ENCODE assay signal across 9 cellular contexts in genomic region chr17:50269477-50270429, GRCh38. TPM values are rescaled to one million over a fixed set of nuclear protein-coding genes. Genes with fewer than 3 reads are reported as not detected.
DNase-seq lines count a peak whose midpoint lies in the region; ATAC-seq and TF ChIP-seq lines count a peak whose summit lies in the region.
"Had no signal": no experiment of that assay in that cellular context is flagged by ENCODE, and none has a peak within 500 bp of the region (broad histone marks: within the 10 kb centered on the region; RNA-seq: fewer than 3 reads in every experiment).

No MANE protein-coding gene starts in this region.

- H3K27ac ChIP-seq in CD4-positive, CD25-positive, alpha-beta regulatory T cell (ENCODE audit: insufficient read depth, low read length, poor library complexity, severe bottlenecking): no peak overlapping the region
- H3K27ac ChIP-seq in esophagus squamous epithelium: peak overlapping the region in 3 of 4 donors; percentile 33 to 81 (median 55)
- H3K27ac ChIP-seq: SK-N-MC had no signal

- no peak overlapping the region for H3K4me3 Mint-ChIP-seq in CD4-positive, CD25-positive, alpha-beta regulatory T cell
- no peak overlapping the region for H3K4me3 Mint-ChIP-seq in activated CD8-positive, alpha-beta memory T cell treated with anti-CD3 and anti-CD28 coated beads, Interleukin-2, amount 10 ng/mL, durations not matched to agents 7 days and 5 days
- no peak overlapping the region for H3K4me3 Mint-ChIP-seq in naive B cell

- TF ChIP-seq CTCF in esophagus squamous epithelium (IDR thresholded peaks at IDR 0.05): peak; percentile 48 to 76 (median 72)

- H3K27me3 ChIP-seq in CD4-positive, CD25-positive, alpha-beta regulatory T cell (ENCODE audit: control insufficient read depth, insufficient read depth, low read length): no peaks in the 10 kb centered on the region
- H3K27me3 ChIP-seq in H7 (ENCODE audit: control insufficient read depth, insufficient read depth, low read length) (no peaks in the 10 kb centered on the region; the same call in 1 of the 2 replicates), esophagus squamous epithelium (peaks cover 0 to 16% (median 0%) of the 10 kb centered on the region in 4 donors)

- H3K9me3 ChIP-seq in CD4-positive, CD25-positive, alpha-beta regulatory T cell (ENCODE audit: control insufficient read depth in 2 of 2, low read length in 2 of 2): no peaks in the 10 kb centered on the region
- H3K9me3 ChIP-seq in esophagus squamous epithelium: no peaks in the 10 kb centered on the region

- H3K36me3 ChIP-seq in CD4-positive, CD25-positive, alpha-beta regulatory T cell (ENCODE audit: control insufficient read depth, insufficient read depth, low read length): no peaks in the 10 kb centered on the region
- H3K36me3 ChIP-seq in H7 (replicated peaks; ENCODE audit: control insufficient read depth, insufficient read depth, low read length) (no peaks in the 10 kb centered on the region), esophagus squamous epithelium (no peaks in the 10 kb centered on the region)

- intact Hi-C loops in esophagus squamous epithelium (cut with DNase I): loop anchor here (5.0 kb wide), 1 partner anchor 67 kb away; the partner anchor contains the start of gene COL1A1

- peak; percentile 24 to 70 (median 51) for DNase-seq in CD4-positive, CD25-positive, alpha-beta regulatory T cell
- DNase-seq in H7 (peak; percentile 83), NCI-H82 treated with DMSO at 0.1 percent for 48 hours (lab: John Stamatoyannopoulos, UW; ENCODE audit: unreplicated experiment) (peak; percentile 19), esophagus squamous epithelium (lab: John Stamatoyannopoulos, UW) (no peak), naive B cell (peak; percentile 28), NCI-H2107 (lab: John Stamatoyannopoulos, UW) (no peak)
- peak; percentile 82 for DNase-seq in activated CD8-positive, alpha-beta memory T cell treated with anti-CD3 and anti-CD28 coated beads, Interleukin-2, amount 10 ng/mL, durations not matched to agents 7 days and 5 days
- DNase-seq in stimulated activated naive CD4-positive, alpha-beta T cell (lab: John Stamatoyannopoulos, UW): peak in 5 of 6 experiments; percentile 7 to 40 (median 32)

- TF ChIP-seq POLR2A in esophagus squamous epithelium (IDR thresholded peaks at IDR 0.05): no peak

- no peak overlapping the region for H3K27ac Mint-ChIP-seq in CD4-positive, CD25-positive, alpha-beta regulatory T cell
- H3K27ac Mint-ChIP-seq in activated CD8-positive, alpha-beta memory T cell treated with anti-CD3 and anti-CD28 coated beads, Interleukin-2, amount 10 ng/mL, durations not matched to agents 7 days and 5 days: no peak overlapping the region
- peak overlapping the region in 1 of 6 donors; percentile 31 for H3K27ac Mint-ChIP-seq in naive B cell

- H3K36me3 Mint-ChIP-seq in CD4-positive, CD25-positive, alpha-beta regulatory T cell: no peaks in the 10 kb centered on the region
- no peaks in the 10 kb centered on the region for H3K36me3 Mint-ChIP-seq in activated CD8-positive, alpha-beta memory T cell treated with anti-CD3 and anti-CD28 coated beads, Interleukin-2, amount 10 ng/mL, durations not matched to agents 7 days and 5 days
- peaks cover 0 to 8% of the 10 kb centered on the region in 2 donors for H3K36me3 Mint-ChIP-seq in naive B cell

- no peaks in the 10 kb centered on the region for H3K9me3 Mint-ChIP-seq in CD4-positive, CD25-positive, alpha-beta regulatory T cell
- no peaks in the 10 kb centered on the region for H3K9me3 Mint-ChIP-seq in activated CD8-positive, alpha-beta memory T cell treated with anti-CD3 and anti-CD28 coated beads, Interleukin-2, amount 10 ng/mL, durations not matched to agents 7 days and 5 days (ENCODE audit: low read depth)
- H3K9me3 Mint-ChIP-seq in naive B cell: no peaks in the 10 kb centered on the region

- peaks cover 15% of the 10 kb centered on the region for H3K27me3 Mint-ChIP-seq in CD4-positive, CD25-positive, alpha-beta regulatory T cell
- H3K27me3 Mint-ChIP-seq in activated CD8-positive, alpha-beta memory T cell treated with anti-CD3 and anti-CD28 coated beads, Interleukin-2, amount 10 ng/mL, durations not matched to agents 7 days and 5 days: peaks cover 12% of the 10 kb centered on the region
- H3K27me3 Mint-ChIP-seq in naive B cell: peaks cover 21 to 36% (median 27%) of the 10 kb centered on the region in 3 donors

- CTCF ChIA-PET in activated CD8-positive, alpha-beta memory T cell treated with anti-CD3 and anti-CD28 coated beads, Interleukin-2, amount 10 ng/mL, durations not matched to agents 7 days and 5 days (lab: Charles Lee): interaction anchor here (0.6 to 16.9 kb wide), 18 partner anchors 13 to 101 kb away, joined by 3 to 244 read pairs (median 4); partner anchors contain the start of gene COL1A1

- no peak overlapping the region for H3K4me3 ChIP-seq in CD4-positive, CD25-positive, alpha-beta regulatory T cell (ENCODE audit: low read depth, low read length)
- H3K4me3 ChIP-seq in H7 (ENCODE audit: insufficient read depth, low read depth, low read length) (no peak overlapping the region), esophagus squamous epithelium (no peak overlapping the region)
- H3K4me3 ChIP-seq: SK-N-MC had no signal

- 65 to 69% methylated on average over 13 to 15 of the region's 16 CpGs for WGBS in esophagus squamous epithelium, 2 donors

- ATAC-seq in CD4-positive, CD25-positive, alpha-beta regulatory T cell (ENCODE audit: low read depth in 2 of 2): peak; percentile 65 to 66
- ATAC-seq in activated CD8-positive, alpha-beta memory T cell treated with anti-CD3 and anti-CD28 coated beads, Interleukin-2, amount 10 ng/mL, durations not matched to agents 7 days and 5 days: peak; percentile 80
- peak; percentile 66 to 67 for ATAC-seq in naive B cell (ENCODE audit: low read depth in 2 of 2)

- H3K4me1 ChIP-seq in CD4-positive, CD25-positive, alpha-beta regulatory T cell (ENCODE audit: control insufficient read depth, insufficient read depth, low read length, poor library complexity, severe bottlenecking): peaks cover 9% of the 10 kb centered on the region
- H3K4me1 ChIP-seq in esophagus squamous epithelium: peaks cover 25 to 79% (median 30%) of the 10 kb centered on the region in 3 donors

- peaks cover 0 to 9% (median 1%) of the 10 kb centered on the region in 4 donors for H3K4me1 Mint-ChIP-seq in CD4-positive, CD25-positive, alpha-beta regulatory T cell
- peaks cover 11% of the 10 kb centered on the region for H3K4me1 Mint-ChIP-seq in activated CD8-positive, alpha-beta memory T cell treated with anti-CD3 and anti-CD28 coated beads, Interleukin-2, amount 10 ng/mL, durations not matched to agents 7 days and 5 days
- peaks cover 7 to 8% (median 8%) of the 10 kb centered on the region in 3 donors for H3K4me1 Mint-ChIP-seq in naive B cell

RNA-seq across cellular contexts. Expression of gene TMEM92, which starts 4.5 kb away (rescaled TPM):
- not detected for total RNA-seq in CD4-positive, CD25-positive, alpha-beta regulatory T cell
- not detected for polyA plus RNA-seq in CD4-positive, CD25-positive, alpha-beta regulatory T cell
- total RNA-seq in H7 (2014; rRNA removed; shearing (Covaris generic)): 7.3 and 7.5 TPM in 2 replicates
- under 1 TPM; 0.07 to 0.09 TPM for total RNA-seq in activated CD8-positive, alpha-beta memory T cell treated with anti-CD3 and anti-CD28 coated beads, Interleukin-2, amount 10 ng/mL, durations not matched to agents 7 days and 5 days
- under 1 TPM in 2 of 4 donors, not detected in 2; 0.12 to 0.76 TPM for total RNA-seq in esophagus squamous epithelium
- polyA plus RNA-seq in naive B cell (ENCODE audit: low read depth in 6 of 6): not detected

Comparison
In these comparisons a context has a peak if more than half of its experiments do, and no peak if none do; other contexts are left out.
1. DNase-seq: peak in CD4-positive, CD25-positive, alpha-beta regulatory T cell (3 of 3), H7 (single experiment), NCI-H82 treated with DMSO at 0.1 percent for 48 hours (single experiment), activated CD8-positive, alpha-beta memory T cell treated with anti-CD3 and anti-CD28 coated beads, Interleukin-2, amount 10 ng/mL, durations not matched to agents 7 days and 5 days (single experiment), naive B cell (single experiment) and stimulated activated naive CD4-positive, alpha-beta T cell (5 of 6); none in esophagus squamous epithelium (single experiment) and NCI-H2107 (single experiment).
2. Peak in every context shown above with its lines, with median percentiles within 50 percentile points of each other: ATAC-seq.